In the genomic region with DNA sequence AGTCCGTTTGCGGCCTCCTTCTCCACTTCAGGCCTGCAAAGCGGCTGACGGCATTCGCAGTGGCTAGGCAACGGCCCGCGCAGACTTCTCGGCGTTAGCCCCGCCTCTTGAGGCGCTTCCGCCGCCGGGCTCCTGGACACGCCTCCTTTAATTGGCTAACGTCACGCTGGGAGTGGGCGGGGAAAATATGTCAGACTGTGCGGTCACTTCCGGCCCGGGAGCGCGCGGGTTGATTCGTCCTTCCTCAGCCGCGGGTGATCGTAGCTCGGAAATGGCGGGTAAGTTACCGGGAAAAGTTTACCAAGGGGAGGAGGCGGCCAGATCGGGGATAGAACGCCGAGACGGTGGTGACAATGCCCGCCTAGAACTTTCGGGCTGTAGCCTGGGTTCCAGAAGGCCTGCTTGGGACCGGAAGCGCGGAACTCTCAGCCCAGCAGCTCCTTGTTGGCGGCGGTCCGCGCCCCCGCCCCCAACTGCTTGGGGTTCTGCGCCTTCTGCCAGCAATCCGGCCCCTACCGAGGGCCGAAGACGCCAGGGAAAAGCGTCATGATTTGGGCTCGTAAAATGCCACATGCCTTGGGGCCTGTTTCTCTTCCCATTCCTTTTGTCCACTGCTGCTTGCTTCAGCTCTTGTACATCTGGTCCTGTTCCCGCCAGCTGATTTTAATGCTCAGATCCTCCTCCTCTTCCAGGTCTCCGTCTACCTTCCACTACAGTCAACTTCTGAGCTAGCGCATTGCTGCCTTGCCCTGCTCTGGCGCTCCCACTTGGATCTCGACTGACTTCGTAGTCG, we compare ENCODE assay signal across 8 cellular contexts. TPM values are rescaled to one million over a fixed set of nuclear protein-coding genes. Genes with fewer than 3 reads are reported as not detected.
A peak's percentile ranks its signal among the peaks of the same experiment; 100 is the strongest.
DNase-seq lines count a peak whose midpoint lies in the region; ATAC-seq and TF ChIP-seq lines count a peak whose summit lies in the region.

A gene with protein sequence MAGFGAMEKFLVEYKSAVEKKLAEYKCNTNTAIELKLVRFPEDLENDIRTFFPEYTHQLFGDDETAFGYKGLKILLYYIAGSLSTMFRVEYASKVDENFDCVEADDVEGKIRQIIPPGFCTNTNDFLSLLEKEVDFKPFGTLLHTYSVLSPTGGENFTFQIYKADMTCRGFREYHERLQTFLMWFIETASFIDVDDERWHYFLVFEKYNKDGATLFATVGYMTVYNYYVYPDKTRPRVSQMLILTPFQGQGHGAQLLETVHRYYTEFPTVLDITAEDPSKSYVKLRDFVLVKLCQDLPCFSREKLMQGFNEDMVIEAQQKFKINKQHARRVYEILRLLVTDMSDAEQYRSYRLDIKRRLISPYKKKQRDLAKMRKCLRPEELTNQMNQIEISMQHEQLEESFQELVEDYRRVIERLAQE (plus strand): TSS at position 232 of the 793 bp plus-strand sequence. CDS start 40 bp downstream, at position 272.

- no peaks in the 10 kb centered on the region for H3K9me3 ChIP-seq in heart right ventricle
- H3K9me3 ChIP-seq in upper lobe of left lung = no peaks in the 10 kb centered on the region

- H3K4me3 ChIP-seq in heart right ventricle = peak within 1 kb of the TSS; percentile 68 to 94 (median 86)
- H3K4me3 ChIP-seq in upper lobe of left lung = peak within 1 kb of the TSS; percentile 87 to 91 (median 89)

- peaks cover 0 to 30% (median 4%) of the 10 kb centered on the region in 9 donors for H3K36me3 ChIP-seq in heart right ventricle
- H3K36me3 ChIP-seq in upper lobe of left lung = peaks cover 0 to 15% (median 2%) of the 10 kb centered on the region in 4 donors

- DNase-seq in GM13976 (ENCODE audit: low spot score) = peak; percentile 98
- peak; percentile 87 for DNase-seq in NCI-H146 treated with DMSO at 0.1 percent for 48 hours (lab: John Stamatoyannopoulos, UW; ENCODE audit: unreplicated experiment)
- peak; percentile 96 for DNase-seq in amniotic epithelial cell (ENCODE audit: low read depth)
- peak; percentile 95 to 97 for DNase-seq in heart right ventricle
- DNase-seq in posterior cingulate gyrus = peak; percentile 96 to 100 (median 98)
- DNase-seq in upper lobe of left lung = peak; percentile 96 to 97

- H3K27me3 ChIP-seq in heart right ventricle = no peaks in the 10 kb centered on the region
- H3K27me3 ChIP-seq in upper lobe of left lung = no peaks in the 10 kb centered on the region

- H3K4me1 ChIP-seq in heart right ventricle (peaks cover 7 to 34% (median 24%) of the 10 kb centered on the region in 9 donors), upper lobe of left lung (peaks cover 4 to 26% (median 20%) of the 10 kb centered on the region in 4 donors)

- WGBS in heart right ventricle, 2 donors = 0% methylated on average over 59 to 61 of the region's 61 CpGs
- 0% methylated on average over 14 to 54 of the region's 61 CpGs for whole genome bisulfite sequencing in upper lobe of left lung, 2 donors

- ATAC-seq in HG02870 (IDR thresholded peaks at IDR 0.05; ENCODE audit: unreplicated experiment) = peak; percentile 96
- peak; percentile 99 to 100 (median 100) for ATAC-seq in heart right ventricle
- peak; percentile 99 to 100 for ATAC-seq in upper lobe of left lung (ENCODE audit: low FRiP score in 2 of 2)

- intact Hi-C loops in T-helper 1 cell treated with Interleukin-12 subunit alpha and Interleukin-12 subunit beta and Interleukin-4 antibody, amounts not matched to agents 30 ng/mL and 1 ng/mL, for 36 hours (cut with micrococcal nuclease) = loop anchor here (1.0 to 10.0 kb wide), 11 partner anchors 28 to 992 kb away; a partner anchor contains a TSS
- intact Hi-C loops in heart right ventricle (cut with DNase I) = loop anchor here in 4 of 10 donors (1.0 to 10.0 kb wide), 3 partner anchors 28 to 182 kb away; a partner anchor contains a TSS
- intact Hi-C loops in posterior cingulate gyrus (cut with DNase I) = loop anchor here (2.0 to 10.0 kb wide), 5 partner anchors 28 to 485 kb away; a partner anchor contains a TSS

- H3K27ac ChIP-seq in heart right ventricle (peak within 1 kb of the TSS; percentile 72 to 95 (median 92)), upper lobe of left lung (peak within 1 kb of the TSS; percentile 92 to 97 (median 95))

- in situ Hi-C loops in GM13976 (cut with MboI; ENCODE audit: low sequenced_read_pairs, unreplicated experiment) = no loop called here

- no peak for TF ChIP-seq CTCF in GM13976 (IDR thresholded peaks at IDR 0.05; ENCODE audit: borderline replicate concordance, control extremely low read depth, extremely low read depth, insufficient read depth, missing control alignments)
- no peak for TF ChIP-seq CTCF in heart right ventricle (IDR thresholded peaks at IDR 0.05)
- TF ChIP-seq CTCF in upper lobe of left lung (IDR thresholded peaks at IDR 0.05) = no peak

- peak in 2 of 4 donors; percentile 16 to 33 for TF ChIP-seq EP300 in upper lobe of left lung (IDR thresholded peaks at IDR 0.05)

- TF ChIP-seq POLR2A in upper lobe of left lung (IDR thresholded peaks at IDR 0.05) = peak in 3 of 4 donors; percentile 31 to 72 (median 71)

RNA-seq across cellular contexts. Expression of the gene that starts here (rescaled TPM):
- total RNA-seq in T-helper 1 cell treated with Interleukin-12 subunit alpha and Interleukin-12 subunit beta and Interleukin-4 antibody, amounts not matched to agents 30 ng/mL and 1 ng/mL, for 36 hours = 54.9 and 59.5 TPM in 2 replicates
- total RNA-seq in heart right ventricle (10 to 100 TPM; 25.0 to 45.5 (median 36.6) TPM), upper lobe of left lung (10 to 100 TPM; 10.3 to 42.6 (median 25.7) TPM)
- polyA plus RNA-seq in heart right ventricle = 10 to 100 TPM in 1 of 2 donors, 1 to 10 TPM in 1; 6.2 to 40.1 TPM

Comparison
In these comparisons a context has a peak if more than half of its experiments do, and no peak if none do; other contexts are left out.
1. Peak in every context shown above with its lines: DNase-seq, ATAC-seq, H3K4me3 ChIP-seq and H3K27ac ChIP-seq.